Comparison of ENCODE assay signal across 8 cellular contexts in the genomic region with DNA sequence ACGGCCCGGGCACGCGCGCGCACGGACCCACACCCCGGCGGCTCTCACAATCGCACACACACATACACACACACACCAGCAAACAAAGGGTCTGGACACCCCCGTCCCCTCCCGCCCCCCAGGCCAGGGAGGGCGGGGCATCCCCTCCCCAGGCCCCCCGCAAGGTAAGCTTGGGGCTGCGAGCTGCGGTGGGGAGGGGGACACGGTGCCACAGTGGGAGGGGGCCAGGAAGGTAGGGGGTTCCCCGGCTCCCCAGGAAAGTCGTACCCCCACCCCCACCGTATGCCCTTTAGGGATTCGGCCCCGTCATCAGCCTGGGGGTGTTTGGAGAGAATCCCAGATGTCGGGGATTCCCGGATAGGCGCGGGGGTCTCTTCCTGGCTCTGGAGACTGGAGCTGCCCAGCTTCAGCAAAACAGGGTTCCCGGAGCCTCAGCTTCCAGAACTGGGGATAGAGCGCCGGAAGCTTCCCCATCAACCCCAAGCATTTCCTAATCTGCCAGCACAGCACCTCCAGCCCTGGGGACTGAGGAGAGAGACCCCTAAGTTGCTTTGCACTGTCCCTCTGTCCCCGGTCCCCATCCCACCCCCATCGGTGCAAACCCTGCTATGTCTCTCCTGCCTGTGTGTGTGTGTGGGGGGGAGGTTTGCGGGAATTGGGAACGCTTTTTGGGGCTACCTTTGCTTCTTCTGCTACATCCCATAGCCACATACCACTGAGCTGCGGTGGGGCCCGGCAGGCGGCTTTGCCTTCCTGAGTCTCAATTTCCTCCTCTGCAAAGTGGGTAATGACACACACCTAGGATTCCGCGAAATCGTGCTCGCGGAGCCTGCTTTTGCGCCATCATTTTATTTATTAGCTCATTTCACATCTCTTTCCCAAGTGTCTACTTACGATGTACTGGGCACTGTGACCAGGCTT. TPM values are rescaled to one million over a fixed set of nuclear protein-coding genes. Genes with fewer than 3 reads are reported as not detected.
DNase-seq lines count a peak whose midpoint lies in the region; ATAC-seq and TF ChIP-seq lines count a peak whose summit lies in the region.

No MANE protein-coding gene starts in this region.

- no TSS peak for BruUV-seq in mammary epithelial cell (replicated peaks; lab: Mats Ljungman, UMichigan)

- H3K36me3 ChIP-seq in OCI-LY3 (replicated peaks; ENCODE audit: low read depth, low read length) (peaks cover 7% of the 10 kb centered on the region), mammary epithelial cell (ENCODE audit: insufficient read depth, low read length) (no peaks in the 10 kb centered on the region)

- H3K9ac ChIP-seq in OCI-LY3 (ENCODE audit: low read length), result peak overlapping the region; percentile 62
- H3K9ac ChIP-seq in mammary epithelial cell (ENCODE audit: insufficient read depth, low read length), result no peak overlapping the region

- H3K79me2 ChIP-seq in OCI-LY3 (ENCODE audit: low read length) (peaks cover 32% of the 10 kb centered on the region), mammary epithelial cell (ENCODE audit: insufficient read depth, low read length) (peaks cover 32% of the 10 kb centered on the region)

- H3K27me3 Mint-ChIP-seq in nephron progenitor cell (ENCODE audit: low read depth, poor library complexity), result peaks cover 64% of the 10 kb centered on the region

- H3K9me3 ChIP-seq in OCI-LY3 (ENCODE audit: insufficient read depth, low read length) (no peaks in the 10 kb centered on the region), mammary epithelial cell (replicated peaks; ENCODE audit: insufficient read depth, low read length) (no peaks in the 10 kb centered on the region)

- TF ChIP-seq CTCF in OCI-LY3 (IDR thresholded peaks at IDR 0.05; ENCODE audit: low read depth, low read length) (no peak), mammary epithelial cell (conservative IDR thresholded peaks at IDR 0.05 in 1 of 2, IDR thresholded peaks at IDR 0.05 in 1 of 2; ENCODE audit: extremely low read depth in 1 of 2, insufficient read depth in 1 of 2, low read depth in 1 of 2, low read length in 2 of 2) (no peak), nephron progenitor cell (IDR thresholded peaks at IDR 0.05) (no peak)

- 0 out of 2 replicates have a peak, but pooled peaks cover 9% of the 10 kb centered on the region for H4K20me1 ChIP-seq in OCI-LY3 (ENCODE audit: insufficient read depth, low read length)
- H4K20me1 ChIP-seq in mammary epithelial cell (ENCODE audit: insufficient read depth, low read length), result peaks cover 3% of the 10 kb centered on the region

- peak overlapping the region; percentile 88 for H3K4me3 ChIP-seq in OCI-LY3 (ENCODE audit: low read length)
- peak overlapping the region in 2 of 3 experiments; percentile 85 to 94 for H3K4me3 ChIP-seq in mammary epithelial cell (replicated peaks in 1 of 3; ENCODE audit: insufficient read depth in 1 of 3, low read depth in 2 of 3, low read length in 3 of 3)

- H3K4me2 ChIP-seq in OCI-LY3 (ENCODE audit: low read length) (peak overlapping the region; percentile 96), mammary epithelial cell (ENCODE audit: insufficient read depth, low read depth, low read length) (peak overlapping the region; percentile 98)

- H3K4me1 Mint-ChIP-seq in nephron progenitor cell, result peaks cover 29% of the 10 kb centered on the region

- H3K9me3 Mint-ChIP-seq in nephron progenitor cell, result no peaks in the 10 kb centered on the region

- no peaks in the 10 kb centered on the region for H3K36me3 Mint-ChIP-seq in nephron progenitor cell (ENCODE audit: low read depth)

- peak overlapping the region; percentile 98 for H3K4me3 Mint-ChIP-seq in nephron progenitor cell

- DNase-seq in CD1c-positive myeloid dendritic cell (ENCODE audit: extremely low spot score) (peak; percentile 86), mammary epithelial cell (no peak), nephron progenitor cell (no peak), left colon (no peak), SK-N-DZ (ENCODE audit: low spot score) (no peak), DMS153 treated with DMSO at 0.1 percent for 48 hours (lab: John Stamatoyannopoulos, UW; ENCODE audit: unreplicated experiment) (no peak)

- H2AFZ ChIP-seq in OCI-LY3 (ENCODE audit: low read depth, low read length), result no peak overlapping the region
- peak overlapping the region; percentile 98 for H2AFZ ChIP-seq in mammary epithelial cell (ENCODE audit: low read depth, low read length)

- peaks cover 9% of the 10 kb centered on the region for H3K27me3 ChIP-seq in OCI-LY3 (ENCODE audit: low read depth, low read length)
- peaks cover 3% of the 10 kb centered on the region for H3K27me3 ChIP-seq in mammary epithelial cell (ENCODE audit: insufficient read depth, low read length)

- H3K4me1 ChIP-seq in OCI-LY3 (ENCODE audit: low read length) (peaks cover 42% of the 10 kb centered on the region), mammary epithelial cell (ENCODE audit: insufficient read depth, low read length) (peaks cover 24% of the 10 kb centered on the region)

- intact Hi-C loops in mammary epithelial cell (cut with micrococcal nuclease) (loop anchor here (1.0 to 5.0 kb wide), 8 partner anchors 11 to 457 kb away; partner anchors contain the start of genes CDKN2D, ILF3 and KRI1), left colon (cut with DNase I, micrococcal nuclease) (loop anchor here in 1 of 2 donors (10.0 kb wide), 1 partner anchor 70 kb away; no protein-coding TSS in a partner anchor)

- 7% methylated on average over 16 of the region's 43 CpGs for WGBS in mammary epithelial cell (ENCODE audit: low coverage, missing lambda C conversion rate)

- H3K27ac ChIP-seq in OCI-LY3 (ENCODE audit: low read length) (no peak overlapping the region), mammary epithelial cell (ENCODE audit: insufficient read depth, low read depth, low read length) (no peak overlapping the region)

- ATAC-seq in left colon (no peak), GM18498 (IDR thresholded peaks at IDR 0.05; ENCODE audit: unreplicated experiment) (no peak)

- CTCF ChIA-PET in mammary epithelial cell (lab: Charles Lee; ENCODE audit: low non-redundant PET), result interaction anchor here (0.7 kb wide), 1 partner anchor 18 kb away, joined by 3 read pairs; no protein-coding TSS in a partner anchor

- dilution Hi-C loops in mammary epithelial cell (cut with HindIII; ENCODE audit: low sequenced_read_pairs), result loop anchor here (5.0 to 10.0 kb wide), 3 partner anchors 48 to 118 kb away; partner anchors contain the start of genes ICAM4, ICAM5 and S1PR5

- in situ Hi-C loops in mammary epithelial cell (cut with MboI; ENCODE audit: low sequenced_read_pairs in 2 of 2), result no loop called here

- H3K27ac Mint-ChIP-seq in nephron progenitor cell, result no peak overlapping the region

RNA-seq across cellular contexts. Expression of gene CDC37, which starts 1.8 kb away (rescaled TPM):
- 100 to 1,000 TPM; 114 to 217 TPM for total RNA-seq in mammary epithelial cell
- 348 TPM for polyA plus RNA-seq in mammary epithelial cell
- polyA minus RNA-seq in mammary epithelial cell, result 108 TPM
- total RNA-seq in left colon, result 100 to 1,000 TPM; 129 to 161 TPM
- polyA plus RNA-seq in SK-N-DZ (2014; cell fraction: cytosol; rRNA removed), result 188 and 208 TPM in 2 replicates
- polyA plus RNA-seq in SK-N-DZ (2014; cell fraction: nucleus; rRNA removed), result 567 and 627 TPM in 2 replicates

RNA-seq across cellular contexts. Expression of gene PDE4A, which starts 15.2 kb away (rescaled TPM):
- 1 to 10 TPM; 1.3 to 1.5 TPM for total RNA-seq in mammary epithelial cell
- polyA plus RNA-seq in mammary epithelial cell, result 0.45 TPM
- polyA minus RNA-seq in mammary epithelial cell, result 2.4 TPM
- total RNA-seq in left colon, result 10 to 100 TPM; 13.8 to 14.3 TPM
- 2.8 and 3.6 TPM in 2 replicates for polyA plus RNA-seq in SK-N-DZ (2014; cell fraction: cytosol; rRNA removed)
- polyA plus RNA-seq in SK-N-DZ (2014; cell fraction: nucleus; rRNA removed), result 2.9 and 6.8 TPM in 2 replicates

RNA-seq across cellular contexts. Expression of gene TYK2, which starts 24.8 kb away (rescaled TPM):
- 100 to 1,000 TPM in 1 of 2 donors, 10 to 100 TPM in 1; 43.5 to 110 TPM for total RNA-seq in mammary epithelial cell
- polyA plus RNA-seq in mammary epithelial cell, result 29.4 TPM
- polyA minus RNA-seq in mammary epithelial cell, result 100 TPM
- 100 to 1,000 TPM in 1 of 2 donors, 10 to 100 TPM in 1; 91.1 to 104 TPM for total RNA-seq in left colon
- 22.0 and 26.4 TPM in 2 replicates for polyA plus RNA-seq in SK-N-DZ (2014; cell fraction: cytosol; rRNA removed)
- 212 and 214 TPM in 2 replicates for polyA plus RNA-seq in SK-N-DZ (2014; cell fraction: nucleus; rRNA removed)

Comparison
In these comparisons a context has a peak if more than half of its experiments do, and no peak if none do; other contexts are left out.
1. RNA of gene PDE4A, which starts 15.2 kb away (total RNA-seq): 13.8 to 14.3 TPM in left colon; 1.3 to 1.5 TPM in mammary epithelial cell; every median in the first group is over 4 times any median in the second.